Comparison of ENCODE assay signal across 1 cellular context in the genomic region with DNA sequence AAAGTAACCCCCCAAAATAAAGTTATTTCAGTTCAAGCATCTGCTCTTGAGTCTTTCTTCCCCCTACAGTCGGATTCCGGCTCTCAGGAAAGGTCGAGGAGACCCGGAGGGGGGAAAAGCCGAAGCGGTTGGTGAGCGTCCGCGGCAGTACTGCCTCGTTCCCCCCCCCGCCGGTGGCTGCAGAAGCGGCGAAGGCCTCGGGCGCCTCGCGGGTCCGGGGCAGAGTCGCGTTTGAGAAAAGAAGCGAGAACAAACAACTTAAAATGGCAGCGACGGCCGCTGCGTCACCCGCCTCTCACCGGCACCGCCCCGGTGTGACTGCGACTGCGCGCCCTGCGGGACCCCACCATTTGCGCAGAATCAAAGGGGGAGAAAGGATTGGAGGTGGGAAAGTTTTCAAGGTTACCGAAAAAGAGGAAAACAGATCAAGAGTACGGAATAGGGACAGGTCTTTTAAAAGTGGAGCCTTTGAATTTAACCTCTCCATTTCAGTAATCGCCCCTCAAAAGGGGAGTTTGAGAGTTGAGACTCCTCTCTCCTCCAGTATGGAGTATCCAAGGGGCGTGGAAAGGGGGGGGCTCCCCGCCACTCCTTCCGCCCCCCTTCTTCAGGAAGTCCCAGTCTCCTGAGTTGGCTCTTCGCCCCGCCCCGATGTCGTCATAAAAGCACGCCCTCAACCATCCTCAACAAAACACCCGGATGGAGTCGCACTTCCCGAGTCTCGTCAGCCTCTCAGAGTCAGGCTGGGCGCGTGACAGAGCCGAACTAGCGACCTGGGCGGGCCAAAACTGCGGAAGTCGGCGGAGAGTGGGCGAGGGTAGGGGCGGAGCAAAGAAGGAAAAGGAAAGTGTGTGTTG.
TF ChIP-seq lines count a peak whose summit lies in the region.

No MANE protein-coding gene starts in this region.

TF ChIP-seq in HepG2, 621 proteins besides CTCF, POLR2A, EP300 and RAD21 (continued from another document and continues in another):
- TF ChIP-seq ZNF883 (CRISPR knock-in tag; IDR thresholded peaks at IDR 0.05; ENCODE audit: not compliant biosample characterization) (peak; percentile 74), ZNF382 (CRISPR knock-in tag; IDR thresholded peaks at IDR 0.05; ENCODE audit: borderline replicate concordance) (no peak), MXD1 (CRISPR knock-in tag; IDR thresholded peaks at IDR 0.05) (0 out of 2 replicates have a peak, but pooled peaks have one; percentile 25), PHF20 (CRISPR knock-in tag; IDR thresholded peaks at IDR 0.05) (peak; percentile 93), ZNF670 (CRISPR knock-in tag; IDR thresholded peaks at IDR 0.05; ENCODE audit: borderline replicate concordance) (peak; percentile 97), ZNF501 (CRISPR knock-in tag; IDR thresholded peaks at IDR 0.05) (peak; percentile 94), ZNF543 (CRISPR knock-in tag; IDR thresholded peaks at IDR 0.05) (no peak; the same call in 1 of the 2 replicates), ELF3 (CRISPR knock-in tag; IDR thresholded peaks at IDR 0.05) (peak; percentile 91), THAP7 (CRISPR knock-in tag; IDR thresholded peaks at IDR 0.05) (no peak; the same call in 1 of the 2 replicates), ATAD3A (CRISPR knock-in tag; IDR thresholded peaks at IDR 0.05) (no peak), GTF2F1 (IDR thresholded peaks at IDR 0.05; ENCODE audit: low read length) (peak; percentile 92), AKNA (CRISPR knock-in tag; IDR thresholded peaks at IDR 0.05; ENCODE audit: borderline replicate concordance) (no peak), SIN3A (IDR thresholded peaks at IDR 0.05; ENCODE audit: borderline replicate concordance, low read depth, low read length) (peak; percentile 92; the same call in 1 of the 2 replicates), ARNT2 (CRISPR knock-in tag; IDR thresholded peaks at IDR 0.05; ENCODE audit: low read depth) (peak; percentile 51), ZNF775 (CRISPR knock-in tag; IDR thresholded peaks at IDR 0.05; ENCODE audit: borderline replicate concordance) (no peak), ZNF609 (CRISPR knock-in tag; IDR thresholded peaks at IDR 0.05; ENCODE audit: borderline replicate concordance) (peak; percentile 39; the same call in 1 of the 2 replicates), ZNF230 (CRISPR knock-in tag; IDR thresholded peaks at IDR 0.05) (no peak; the same call in 1 of the 2 replicates), ZNF713 (CRISPR knock-in tag; IDR thresholded peaks at IDR 0.05) (0 out of 2 replicates have a peak, but pooled peaks have one; percentile 65), ATF2 (CRISPR knock-in tag; IDR thresholded peaks at IDR 0.05) (peak; percentile 13; the same call in 1 of the 2 replicates), MXD4 (CRISPR knock-in tag; IDR thresholded peaks at IDR 0.05) (no peak), ZNF280B (CRISPR knock-in tag; IDR thresholded peaks at IDR 0.05; ENCODE audit: borderline replicate concordance) (no peak)
- TF ChIP-seq, protein P1, sequence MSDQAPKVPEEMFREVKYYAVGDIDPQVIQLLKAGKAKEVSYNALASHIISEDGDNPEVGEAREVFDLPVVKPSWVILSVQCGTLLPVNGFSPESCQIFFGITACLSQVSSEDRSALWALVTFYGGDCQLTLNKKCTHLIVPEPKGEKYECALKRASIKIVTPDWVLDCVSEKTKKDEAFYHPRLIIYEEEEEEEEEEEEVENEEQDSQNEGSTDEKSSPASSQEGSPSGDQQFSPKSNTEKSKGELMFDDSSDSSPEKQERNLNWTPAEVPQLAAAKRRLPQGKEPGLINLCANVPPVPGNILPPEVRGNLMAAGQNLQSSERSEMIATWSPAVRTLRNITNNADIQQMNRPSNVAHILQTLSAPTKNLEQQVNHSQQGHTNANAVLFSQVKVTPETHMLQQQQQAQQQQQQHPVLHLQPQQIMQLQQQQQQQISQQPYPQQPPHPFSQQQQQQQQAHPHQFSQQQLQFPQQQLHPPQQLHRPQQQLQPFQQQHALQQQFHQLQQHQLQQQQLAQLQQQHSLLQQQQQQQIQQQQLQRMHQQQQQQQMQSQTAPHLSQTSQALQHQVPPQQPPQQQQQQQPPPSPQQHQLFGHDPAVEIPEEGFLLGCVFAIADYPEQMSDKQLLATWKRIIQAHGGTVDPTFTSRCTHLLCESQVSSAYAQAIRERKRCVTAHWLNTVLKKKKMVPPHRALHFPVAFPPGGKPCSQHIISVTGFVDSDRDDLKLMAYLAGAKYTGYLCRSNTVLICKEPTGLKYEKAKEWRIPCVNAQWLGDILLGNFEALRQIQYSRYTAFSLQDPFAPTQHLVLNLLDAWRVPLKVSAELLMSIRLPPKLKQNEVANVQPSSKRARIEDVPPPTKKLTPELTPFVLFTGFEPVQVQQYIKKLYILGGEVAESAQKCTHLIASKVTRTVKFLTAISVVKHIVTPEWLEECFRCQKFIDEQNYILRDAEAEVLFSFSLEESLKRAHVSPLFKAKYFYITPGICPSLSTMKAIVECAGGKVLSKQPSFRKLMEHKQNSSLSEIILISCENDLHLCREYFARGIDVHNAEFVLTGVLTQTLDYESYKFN (CRISPR knock-in tag; conservative IDR thresholded peaks at IDR 0.05): peak; percentile 17; the same call in 1 of the 2 replicates
- TF ChIP-seq, protein P2, sequence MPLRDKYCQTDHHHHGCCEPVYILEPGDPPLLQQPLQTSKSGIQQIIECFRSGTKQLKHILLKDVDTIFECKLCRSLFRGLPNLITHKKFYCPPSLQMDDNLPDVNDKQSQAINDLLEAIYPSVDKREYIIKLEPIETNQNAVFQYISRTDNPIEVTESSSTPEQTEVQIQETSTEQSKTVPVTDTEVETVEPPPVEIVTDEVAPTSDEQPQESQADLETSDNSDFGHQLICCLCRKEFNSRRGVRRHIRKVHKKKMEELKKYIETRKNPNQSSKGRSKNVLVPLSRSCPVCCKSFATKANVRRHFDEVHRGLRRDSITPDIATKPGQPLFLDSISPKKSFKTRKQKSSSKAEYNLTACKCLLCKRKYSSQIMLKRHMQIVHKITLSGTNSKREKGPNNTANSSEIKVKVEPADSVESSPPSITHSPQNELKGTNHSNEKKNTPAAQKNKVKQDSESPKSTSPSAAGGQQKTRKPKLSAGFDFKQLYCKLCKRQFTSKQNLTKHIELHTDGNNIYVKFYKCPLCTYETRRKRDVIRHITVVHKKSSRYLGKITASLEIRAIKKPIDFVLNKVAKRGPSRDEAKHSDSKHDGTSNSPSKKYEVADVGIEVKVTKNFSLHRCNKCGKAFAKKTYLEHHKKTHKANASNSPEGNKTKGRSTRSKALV (CRISPR knock-in tag; IDR thresholded peaks at IDR 0.05): peak; percentile 75; the same call in 1 of the 2 replicates
- TF ChIP-seq, protein P3, sequence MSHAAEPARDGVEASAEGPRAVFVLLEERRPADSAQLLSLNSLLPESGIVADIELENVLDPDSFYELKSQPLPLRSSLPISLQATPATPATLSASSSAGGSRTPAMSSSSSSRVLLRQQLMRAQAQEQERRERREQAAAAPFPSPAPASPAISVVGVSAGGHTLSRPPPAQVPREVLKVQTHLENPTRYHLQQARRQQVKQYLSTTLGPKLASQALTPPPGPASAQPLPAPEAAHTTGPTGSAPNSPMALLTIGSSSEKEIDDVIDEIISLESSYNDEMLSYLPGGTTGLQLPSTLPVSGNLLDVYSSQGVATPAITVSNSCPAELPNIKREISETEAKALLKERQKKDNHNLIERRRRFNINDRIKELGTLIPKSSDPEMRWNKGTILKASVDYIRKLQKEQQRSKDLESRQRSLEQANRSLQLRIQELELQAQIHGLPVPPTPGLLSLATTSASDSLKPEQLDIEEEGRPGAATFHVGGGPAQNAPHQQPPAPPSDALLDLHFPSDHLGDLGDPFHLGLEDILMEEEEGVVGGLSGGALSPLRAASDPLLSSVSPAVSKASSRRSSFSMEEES (CRISPR knock-in tag; IDR thresholded peaks at IDR 0.05): peak; percentile 43; the same call in 1 of the 2 replicates
